16 cellular contexts compared by ENCODE assay signal in the genomic region with DNA sequence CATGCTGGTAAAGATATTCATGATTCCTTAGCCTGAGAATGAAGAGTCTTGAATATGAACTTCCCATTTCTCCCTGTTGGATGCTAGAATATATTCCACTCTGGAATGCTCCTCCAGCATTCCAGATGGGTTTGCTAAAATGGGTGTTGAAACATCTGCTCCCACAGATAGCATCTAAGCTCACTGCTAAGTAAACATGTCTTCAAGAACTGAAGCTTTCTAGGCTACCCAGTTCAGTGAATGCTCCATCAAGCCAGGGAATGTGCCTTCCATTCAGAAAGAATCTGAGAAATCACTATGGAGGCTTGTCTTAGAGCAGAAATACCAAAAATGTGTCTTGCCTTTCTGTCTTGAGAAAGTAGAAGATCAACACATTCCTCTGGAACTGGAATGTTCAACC.
DNase-seq lines count a peak whose midpoint lies in the region; TF ChIP-seq lines count a peak whose summit lies in the region.
"Had no signal": no experiment of that assay in that cellular context is flagged by ENCODE, and none has a peak within 500 bp of the region (broad histone marks: within the 10 kb centered on the region; RNA-seq: fewer than 3 reads in every experiment).

No MANE protein-coding gene starts in this region.

- no peaks in the 10 kb centered on the region for H3K27me3 Mint-ChIP-seq in chondrocyte (ENCODE audit: low read depth)
- no peaks in the 10 kb centered on the region for H3K27me3 Mint-ChIP-seq in CD8-positive, alpha-beta memory T cell
- H3K27me3 Mint-ChIP-seq: IgD-negative memory B cell had no signal

- peaks cover 21% of the 10 kb centered on the region for H3K4me1 Mint-ChIP-seq in chondrocyte (ENCODE audit: low read depth)
- H3K4me1 Mint-ChIP-seq in CD8-positive, alpha-beta memory T cell: no peaks in the 10 kb centered on the region
- H3K4me1 Mint-ChIP-seq: IgD-negative memory B cell had no signal

- POLR2A ChIA-PET in CD8-positive, alpha-beta memory T cell (lab: Charles Lee): no interaction called here

- H3K36me3 ChIP-seq in CD8-positive, alpha-beta memory T cell (ENCODE audit: insufficient read depth, low read length): no peaks in the 10 kb centered on the region
- H3K36me3 ChIP-seq: BE2C, Peyer's patch had no signal

- DNase-seq in AG08396 (ENCODE audit: low spot score) (peak; percentile 26), HuH-7 (ENCODE audit: low spot score) (peak; percentile 8), chondrocyte (ENCODE audit: low spot score) (no peak), kidney glomerular epithelial cell (lab: John Stamatoyannopoulos, UW) (peak; percentile 66), NAMALWA (ENCODE audit: low spot score) (no peak), ureter (ENCODE audit: low spot score) (no peak), NCI-H1436 (lab: John Stamatoyannopoulos, UW) (no peak)
- no peak for DNase-seq in CD8-positive, alpha-beta memory T cell
- DNase-seq: activated CD4-positive, alpha-beta T cell treated with anti-CD3 and anti-CD28 coated beads for 4 hours; activated naive CD8-positive, alpha-beta T cell treated with anti-CD3 and anti-CD28 coated beads, Interleukin-2, amount 50 U/mL, for 24 hours; activated T-cell treated with anti-CD3 and anti-CD28 coated beads for 4 hours; BE2C; Peyer's patch had no signal

- peak overlapping the region; percentile 45 for H3K27ac Mint-ChIP-seq in chondrocyte (ENCODE audit: unreplicated experiment)
- H3K27ac Mint-ChIP-seq in CD8-positive, alpha-beta memory T cell: no peak overlapping the region
- H3K27ac Mint-ChIP-seq: activated naive CD8-positive, alpha-beta T cell treated with anti-CD3 and anti-CD28 coated beads, Interleukin-2, amount 50 U/mL, for 24 hours; T-helper 2 cell treated with Interferon-gamma antibody and Interleukin-4, amounts not matched to agents 5 μg/mL and 100 μg/mL, for 36 hours had no signal

- no peak overlapping the region for H3K4me3 ChIP-seq in CD8-positive, alpha-beta memory T cell (ENCODE audit: low read length)
- H3K4me3 ChIP-seq: coronary artery, Peyer's patch had no signal

- no peaks in the 10 kb centered on the region for H3K9me3 ChIP-seq in CD8-positive, alpha-beta memory T cell (ENCODE audit: low read length)
- H3K9me3 ChIP-seq: BE2C, Peyer's patch had no signal

- H3K9me3 Mint-ChIP-seq in chondrocyte (ENCODE audit: low read depth): peaks cover 8% of the 10 kb centered on the region
- H3K9me3 Mint-ChIP-seq in CD8-positive, alpha-beta memory T cell: no peaks in the 10 kb centered on the region
- H3K9me3 Mint-ChIP-seq: activated naive CD8-positive, alpha-beta T cell treated with anti-CD3 and anti-CD28 coated beads, Interleukin-2, amount 50 U/mL, for 24 hours; IgD-negative memory B cell; T-helper 2 cell treated with Interferon-gamma antibody and Interleukin-4, amounts not matched to agents 5 μg/mL and 100 μg/mL, for 36 hours had no signal

- no peaks in the 10 kb centered on the region for H3K4me1 ChIP-seq in CD8-positive, alpha-beta memory T cell (ENCODE audit: insufficient read depth, low read length)
- H3K4me1 ChIP-seq: BE2C, Peyer's patch had no signal

- no peaks in the 10 kb centered on the region for H3K27me3 ChIP-seq in CD8-positive, alpha-beta memory T cell (ENCODE audit: insufficient read depth, low read length, poor library complexity, severe bottlenecking)
- H3K27me3 ChIP-seq: BE2C, Peyer's patch had no signal

- H3K4me3 Mint-ChIP-seq in chondrocyte (ENCODE audit: unreplicated experiment): no peak overlapping the region
- H3K4me3 Mint-ChIP-seq in CD8-positive, alpha-beta memory T cell: no peak overlapping the region
- H3K4me3 Mint-ChIP-seq: activated naive CD8-positive, alpha-beta T cell treated with anti-CD3 and anti-CD28 coated beads, Interleukin-2, amount 50 U/mL, for 24 hours; IgD-negative memory B cell; T-helper 2 cell treated with Interferon-gamma antibody and Interleukin-4, amounts not matched to agents 5 μg/mL and 100 μg/mL, for 36 hours had no signal

- no peak for TF ChIP-seq CTCF in chondrocyte (IDR thresholded peaks at IDR 0.05)

- CTCF ChIA-PET in CD8-positive, alpha-beta memory T cell (lab: Charles Lee): no interaction called here

- no peak overlapping the region for H3K27ac ChIP-seq in CD8-positive, alpha-beta memory T cell (ENCODE audit: low read depth, low read length)
- H3K27ac ChIP-seq: coronary artery, Peyer's patch had no signal

- H3K36me3 Mint-ChIP-seq in chondrocyte (ENCODE audit: low read depth): peaks cover 3% of the 10 kb centered on the region
- no peaks in the 10 kb centered on the region for H3K36me3 Mint-ChIP-seq in CD8-positive, alpha-beta memory T cell

Comparison
In these comparisons a context has a peak if more than half of its experiments do, and no peak if none do; other contexts are left out.
1. DNase-seq: peak in AG08396 (single experiment), HuH-7 (single experiment) and kidney glomerular epithelial cell (single experiment); none in chondrocyte (single experiment), NAMALWA (single experiment), CD8-positive, alpha-beta memory T cell (0 of 5), ureter (single experiment) and NCI-H1436 (single experiment).